ENCODE assay signal across 1 cellular context in genomic region chr16:67922740-67923139, GRCh38.
TF ChIP-seq lines count a peak whose summit lies in the region.

No MANE protein-coding gene starts in this region.

TF ChIP-seq in GM23338, 12 proteins besides CTCF, POLR2A, EP300 and RAD21 (continued from another document):
- TF ChIP-seq ZNF462 (CRISPR knock-in tag; IDR thresholded peaks at IDR 0.05): no peak
- TF ChIP-seq POLR2AphosphoS5 (IDR thresholded peaks at IDR 0.05; ENCODE audit: low read depth): no peak
- TF ChIP-seq EZH2 (IDR thresholded peaks at IDR 0.05; ENCODE audit: low read depth, unreplicated experiment): no peak
- no peak for TF ChIP-seq ZNF114 (CRISPR knock-in tag; IDR thresholded peaks at IDR 0.05)
- no peak for TF ChIP-seq CREB1 (CRISPR knock-in tag; IDR thresholded peaks at IDR 0.05; ENCODE audit: low read depth)
- no peak for TF ChIP-seq JUNB (IDR thresholded peaks at IDR 0.05; ENCODE audit: unreplicated experiment)
- TF ChIP-seq ETS1 (IDR thresholded peaks at IDR 0.05): no peak
